In the genomic region with DNA sequence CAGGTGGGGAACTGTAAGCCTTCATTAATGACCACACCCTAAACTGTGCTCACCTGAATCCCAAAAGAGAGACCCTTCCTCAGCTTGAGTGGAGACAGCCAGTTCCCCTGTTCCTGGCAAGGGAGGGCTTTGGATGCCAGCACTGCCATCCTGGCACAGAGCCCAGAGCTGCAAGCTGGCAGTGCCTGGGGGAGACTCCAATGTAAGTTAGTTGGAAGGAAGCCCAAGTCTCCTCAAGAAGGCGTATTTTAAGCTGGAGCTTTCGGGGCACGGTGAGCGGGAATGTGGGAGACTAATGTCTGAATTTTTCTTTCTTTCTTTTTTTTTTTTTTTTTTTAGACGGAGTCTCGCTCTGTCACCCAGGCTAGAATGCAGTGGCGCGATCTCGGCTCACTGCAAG, we compare ENCODE assay signal across 12 cellular contexts. TPM values are rescaled to one million over a fixed set of nuclear protein-coding genes. Genes with fewer than 3 reads are reported as not detected.
DNase-seq lines count a peak whose midpoint lies in the region; FAIRE-seq and TF ChIP-seq lines count a peak whose summit lies in the region.
"Had no signal": no experiment of that assay in that cellular context is flagged by ENCODE, and none has a peak within 500 bp of the region (broad histone marks: within the 10 kb centered on the region; RNA-seq: fewer than 3 reads in every experiment).

No MANE protein-coding gene starts in this region.

- no peaks in the 10 kb centered on the region; the same call in 1 of the 2 replicates for H3F3A ChIP-seq in MM.1S (ENCODE audit: insufficient read depth, low read length)

- peaks cover 6% of the 10 kb centered on the region; the same call in 1 of the 2 replicates for H3K4me1 ChIP-seq in H9 (ENCODE audit: insufficient read depth, low read length)
- peaks cover 71 to 74% of the 10 kb centered on the region in 2 donors for H3K4me1 ChIP-seq in adrenal gland (replicated peaks in 1 of 2)
- peaks cover 30 to 38% of the 10 kb centered on the region in 2 donors for H3K4me1 ChIP-seq in kidney (ENCODE audit: control insufficient read depth in 1 of 2, insufficient read depth in 1 of 2, low read depth in 1 of 2, low read length in 2 of 2)
- peaks cover 49 to 82% (median 77%) of the 10 kb centered on the region in 4 donors for H3K4me1 ChIP-seq in stomach
- peaks cover 16% of the 10 kb centered on the region for H3K4me1 ChIP-seq in HAP-1
- no peaks in the 10 kb centered on the region for H3K4me1 ChIP-seq in MM.1S (ENCODE audit: low read length)

- no peak overlapping the region for H3T11ph ChIP-seq in H9 (ENCODE audit: low read length)

- no peak overlapping the region for H3K18ac ChIP-seq in H9 (ENCODE audit: insufficient read length, low read depth, low read length)

- no peak overlapping the region for H3K4me3 Mint-ChIP-seq in H9
- H3K4me3 Mint-ChIP-seq: stimulated activated naive CD8-positive, alpha-beta T cell treated with anti-CD3 and anti-CD28 coated beads, Interleukin-15, amount 100 ng/mL, for 72 hours had no signal

- H3K23ac ChIP-seq in H9 (ENCODE audit: insufficient read length, low read depth, low read length) = no peak overlapping the region

- H2BK12ac ChIP-seq in H9 (ENCODE audit: insufficient read length, low read depth, low read length) = no peak overlapping the region

- H2AFZ ChIP-seq in H9 (ENCODE audit: low read length) (no peak overlapping the region), MM.1S (ENCODE audit: low read length) (no peak overlapping the region)

- H3K4me1 Mint-ChIP-seq in H9 = peaks cover 38 to 42% of the 10 kb centered on the region in 2 experiments

- no peaks in the 10 kb centered on the region for H3K27me3 Mint-ChIP-seq in H9 (ENCODE audit: low read depth)

- no peak for FAIRE-seq in kidney (lab: Jason Lieb, UNC)
- FAIRE-seq in HTR-8/SVneo (lab: Jason Lieb, UNC) = no peak

- H3K27ac Mint-ChIP-seq in H9 = no peak overlapping the region
- H3K27ac Mint-ChIP-seq: stimulated activated naive CD8-positive, alpha-beta T cell treated with anti-CD3 and anti-CD28 coated beads, Interleukin-15, amount 100 ng/mL, for 72 hours had no signal

- H3K79me1 ChIP-seq in H9 (ENCODE audit: insufficient read depth, low read depth, low read length, poor library complexity, severe bottlenecking) = no peaks in the 10 kb centered on the region

- H3K27me3 ChIP-seq in H9 (ENCODE audit: insufficient read depth, low read length) (no peaks in the 10 kb centered on the region), adrenal gland (no peaks in the 10 kb centered on the region), stomach (no peaks in the 10 kb centered on the region), HAP-1 (ENCODE audit: low read depth) (no peaks in the 10 kb centered on the region), MM.1S (replicated peaks; ENCODE audit: insufficient read depth, low read length) (no peaks in the 10 kb centered on the region)
- H3K27me3 ChIP-seq: cardiac muscle cell had no signal

- peaks cover 8% of the 10 kb centered on the region for H3K23me2 ChIP-seq in H9 (ENCODE audit: insufficient read length, low read depth, low read length, poor library complexity, severe bottlenecking)

- TF ChIP-seq POLR2A in adrenal gland (IDR thresholded peaks at IDR 0.05) (no peak), stomach (IDR thresholded peaks at IDR 0.05) (no peak)

- DNase-seq in H9 = peak; percentile 23
- DNase-seq in adrenal gland = peak in 5 of 7 donors; percentile 48 to 74 (median 61)
- no peak for DNase-seq in kidney
- peak; percentile 78 for DNase-seq in stomach
- DNase-seq in HAP-1 (ENCODE audit: low spot score in 2 of 2) = no peak
- no peak for DNase-seq in HTR-8/SVneo (ENCODE audit: insufficient read length, low spot score)
- no peak for DNase-seq in MM.1S
- no peak for DNase-seq in GM03348 (ENCODE audit: low spot score)
- DNase-seq: activated CD4-positive, alpha-beta T cell treated with anti-CD3 and anti-CD28 coated beads, Interleukin-2, amount 50 U/mL, for 1 hour; KG1; stimulated activated naive CD8-positive, alpha-beta T cell treated with anti-CD3 and anti-CD28 coated beads, Interleukin-15, amount 100 ng/mL, for 72 hours had no signal

- no CpG with 5 or more reads among the region's 9 CpGs for WGBS in H9 (ENCODE audit: extremely low coverage, insufficient read length, low lambda C conversion rate)
- WGBS in adrenal gland, 4 donors = 37 to 51% (median 43%) methylated on average over 5 to 9 of the region's 9 CpGs
- WGBS in stomach, 5 donors = 30 to 61% (median 45%) methylated on average over 5 to 9 of the region's 9 CpGs

- in situ Hi-C loops in HAP-1 (cut with MboI; ENCODE audit: low sequenced_read_pairs) = no loop called here

- no peak overlapping the region for H4K8ac ChIP-seq in H9 (replicated peaks; ENCODE audit: insufficient read length, low read depth, low read length)

- H4K20me1 ChIP-seq in H9 (ENCODE audit: control insufficient read depth, insufficient read depth, insufficient read length) (no peaks in the 10 kb centered on the region), MM.1S (ENCODE audit: insufficient read depth, low read length) (no peaks in the 10 kb centered on the region)

- H3K4me3 ChIP-seq in adrenal gland (peak overlapping the region in 1 of 4 donors; percentile 11), kidney (ENCODE audit: low read length in 2 of 2) (peak overlapping the region in 1 of 2 donors; percentile 37), stomach (peak overlapping the region in 2 of 4 donors; percentile 87 to 93), HAP-1 (no peak overlapping the region), MM.1S (ENCODE audit: low read length) (no peak overlapping the region)
- H3K4me3 ChIP-seq: cardiac muscle cell had no signal

- H3K4me2 ChIP-seq in H9 (ENCODE audit: insufficient read depth, insufficient read length, low read length) = no peak overlapping the region
- no peak overlapping the region for H3K4me2 ChIP-seq in MM.1S (ENCODE audit: low read depth, low read length)

- H3K9ac ChIP-seq in H9 (ENCODE audit: extremely low read depth, insufficient read length, low read length) (no peak overlapping the region), kidney (ENCODE audit: low read length in 2 of 2) (no peak overlapping the region), MM.1S (ENCODE audit: low read length) (no peak overlapping the region)

- H3K4ac ChIP-seq in H9 (ENCODE audit: low read depth, low read length) = no peak overlapping the region

- H3K27ac ChIP-seq in H9 (ENCODE audit: insufficient read length, low read depth, low read length) (no peak overlapping the region), adrenal gland (peak overlapping the region; percentile 90 to 99 (median 98)), kidney (ENCODE audit: low read depth in 2 of 2, low read length in 2 of 2) (peak overlapping the region; percentile 82 to 83), stomach (peak overlapping the region; percentile 93 to 100 (median 99)), MM.1S (ENCODE audit: low read length) (no peak overlapping the region)

- H3K9me3 Mint-ChIP-seq in H9 = no peaks in the 10 kb centered on the region
- H3K9me3 Mint-ChIP-seq: stimulated activated naive CD8-positive, alpha-beta T cell treated with anti-CD3 and anti-CD28 coated beads, Interleukin-15, amount 100 ng/mL, for 72 hours had no signal

- H3K56ac ChIP-seq in H9 (ENCODE audit: insufficient read length, low read depth, low read length) = no peak overlapping the region

- H3K36me3 Mint-ChIP-seq in H9 (ENCODE audit: insufficient read depth in 1 of 3, low read depth in 3 of 3) = peaks cover 0 to 4% (median 0%) of the 10 kb centered on the region in 3 experiments; a peak in 3 of 7 replicates

- no peak for TF ChIP-seq EP300 in stomach (IDR thresholded peaks at IDR 0.05)

- TF ChIP-seq CTCF in H9 (conservative IDR thresholded peaks at IDR 0.05) (no peak), adrenal gland (IDR thresholded peaks at IDR 0.05) (no peak), kidney (IDR thresholded peaks at IDR 0.05; ENCODE audit: borderline replicate concordance, extremely low read depth, insufficient read depth) (no peak), stomach (IDR thresholded peaks at IDR 0.05) (no peak), MM.1S (IDR thresholded peaks at IDR 0.05; ENCODE audit: low read length) (no peak)

- H3K79me2 ChIP-seq in H9 (ENCODE audit: insufficient read depth, low read length) (no peaks in the 10 kb centered on the region), MM.1S (ENCODE audit: low read length) (peaks cover 9% of the 10 kb centered on the region)

- H2BK15ac ChIP-seq in H9 (ENCODE audit: low read depth, low read length) = no peak overlapping the region

- H2AK5ac ChIP-seq in H9 (ENCODE audit: insufficient read length, low read length) = no peak overlapping the region

- H2BK20ac ChIP-seq in H9 (ENCODE audit: low read depth, low read length, poor library complexity, severe bottlenecking) = no peak overlapping the region

- no peaks in the 10 kb centered on the region for H3K9me2 ChIP-seq in MM.1S (replicated peaks; ENCODE audit: insufficient read depth, low read length)

- no peak overlapping the region for H2BK120ac ChIP-seq in H9 (ENCODE audit: low read depth, low read length, poor library complexity, severe bottlenecking)

- H3K14ac ChIP-seq in H9 (ENCODE audit: insufficient read depth, low read length) = no peak overlapping the region

- H3K36me3 ChIP-seq in adrenal gland (replicated peaks in 1 of 2) (no peaks in the 10 kb centered on the region), kidney (ENCODE audit: control insufficient read depth in 1 of 2, insufficient read depth in 2 of 2, low read length in 2 of 2) (no peaks in the 10 kb centered on the region), stomach (no peaks in the 10 kb centered on the region), HAP-1 (replicated peaks) (peaks cover 4% of the 10 kb centered on the region; the same call in 1 of the 2 replicates), MM.1S (replicated peaks; ENCODE audit: insufficient read depth, low read length) (no peaks in the 10 kb centered on the region)
- H3K36me3 ChIP-seq: cardiac muscle cell had no signal

- H4K5ac ChIP-seq in H9 (ENCODE audit: insufficient read length, low read depth, low read length) = no peak overlapping the region

- intact Hi-C loops in adrenal gland (cut with DNase I) (no loop called here), kidney (cut with DNase I) (no loop called here), stomach (cut with DNase I; ENCODE audit: low total_unique reads) (no loop called here)

- H4K91ac ChIP-seq in H9 (ENCODE audit: insufficient read length, low read depth, low read length) = no peak overlapping the region

- H2BK5ac ChIP-seq in H9 (ENCODE audit: insufficient read length, low read length) = no peak overlapping the region

- no peaks in the 10 kb centered on the region for H3K9me3 ChIP-seq in H9 (ENCODE audit: control insufficient read depth, low read depth, low read length)
- no peaks in the 10 kb centered on the region for H3K9me3 ChIP-seq in adrenal gland (replicated peaks in 1 of 3)
- no peaks in the 10 kb centered on the region for H3K9me3 ChIP-seq in kidney (ENCODE audit: control insufficient read depth in 1 of 2, low read length in 2 of 2)
- H3K9me3 ChIP-seq in stomach = no peaks in the 10 kb centered on the region
- no peaks in the 10 kb centered on the region for H3K9me3 ChIP-seq in HAP-1
- no peaks in the 10 kb centered on the region for H3K9me3 ChIP-seq in MM.1S (replicated peaks; ENCODE audit: insufficient read depth, low read length)

RNA-seq across cellular contexts. Expression of a gene that starts 4.7 kb away (rescaled TPM):
- 27.1 and 28.2 TPM in 2 replicates for total RNA-seq in H9 (2021)
- total RNA-seq in adrenal gland = 100 to 1,000 TPM in 6 of 8 donors, 10 to 100 TPM in 2; 87.4 to 172 (median 118) TPM
- 10 to 100 TPM; 24.4 to 43.0 (median 37.6) TPM for polyA plus RNA-seq in adrenal gland
- 76.9 TPM for total RNA-seq in kidney
- 26.2 TPM for polyA plus RNA-seq in kidney (ENCODE audit: insufficient read depth, low read depth, low replicate concordance)
- 10 to 100 TPM; 44.6 to 93.3 (median 68.9) TPM for total RNA-seq in stomach
- 10 to 100 TPM; 23.2 to 38.3 (median 25.7) TPM for polyA plus RNA-seq in stomach

RNA-seq across cellular contexts. Expression of a gene that starts 45.5 kb away (rescaled TPM):
- not detected in 2 replicates for total RNA-seq in H9 (2021)
- total RNA-seq in adrenal gland = not detected
- polyA plus RNA-seq in adrenal gland = not detected
- not detected for total RNA-seq in kidney
- not detected for polyA plus RNA-seq in kidney (ENCODE audit: insufficient read depth, low read depth, low replicate concordance)
- not detected for total RNA-seq in stomach
- not detected for polyA plus RNA-seq in stomach
- total RNA-seq: cardiac muscle cell had no signal
- polyA plus RNA-seq: cardiac muscle cell had no signal

Comparison
In these comparisons a context has a peak if more than half of its experiments do, and no peak if none do; other contexts are left out.
1. DNase-seq: peak in H9 (single experiment), adrenal gland (5 of 7) and stomach (single experiment); none in kidney (single experiment), HAP-1 (0 of 2), HTR-8/SVneo (single experiment), MM.1S (single experiment) and GM03348 (single experiment).
2. H3K27ac ChIP-seq: peak in adrenal gland (5 of 5), kidney (2 of 2) and stomach (5 of 5); none in H9 (single experiment) and MM.1S (single experiment).